In the genomic region with DNA sequence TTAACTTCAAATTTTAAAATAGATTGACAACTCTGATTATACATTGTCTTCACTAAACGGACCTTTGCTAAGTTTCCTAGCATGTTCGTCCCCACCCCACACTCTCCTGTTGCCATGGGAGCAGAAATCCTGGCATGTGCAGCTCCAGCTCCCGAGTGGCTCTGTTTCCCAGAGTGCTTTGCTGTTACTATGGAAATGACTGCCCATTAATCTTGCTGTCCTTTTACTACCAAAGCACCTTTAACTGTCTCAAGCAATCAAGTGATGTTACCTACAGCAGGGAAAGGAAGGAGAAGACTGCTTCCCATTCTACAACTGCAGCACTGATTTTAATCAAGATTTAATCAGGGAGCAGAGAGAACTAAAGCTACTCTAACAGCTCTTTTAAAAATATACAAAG, we compare ENCODE assay signal across 7 cellular contexts.
DNase-seq lines count a peak whose midpoint lies in the region; ATAC-seq lines count a peak whose summit lies in the region.

No MANE protein-coding gene starts in this region.

- intact Hi-C loops in cardiac septum (cut with DNase I) = no loop called here

- H3K4me3 Mint-ChIP-seq in naive B cell = peak overlapping the region in 5 of 8 donors; percentile 27 to 64 (median 48)
- H3K4me3 Mint-ChIP-seq in activated CD4-positive, alpha-beta memory T cell treated with anti-CD3 and anti-CD28 coated beads, Interleukin-2, amount 10 ng/mL, durations not matched to agents 7 days and 5 days = no peak overlapping the region

- peaks cover 0 to 6% (median under 1%) of the 10 kb centered on the region in 7 donors for H3K9me3 Mint-ChIP-seq in naive B cell
- no peaks in the 10 kb centered on the region for H3K9me3 Mint-ChIP-seq in activated CD4-positive, alpha-beta memory T cell treated with anti-CD3 and anti-CD28 coated beads, Interleukin-2, amount 10 ng/mL, durations not matched to agents 7 days and 5 days

- ATAC-seq in naive B cell (ENCODE audit: low read depth in 2 of 2) = no peak

- DNase-seq in GM03348 (ENCODE audit: low spot score) (peak; percentile 30), NCI-H2227 (lab: John Stamatoyannopoulos, UW; ENCODE audit: unreplicated experiment) (peak; percentile 78), cerebellum (ENCODE audit: low spot score) (peak; percentile 3), naive B cell (no peak), cardiac septum (ENCODE audit: low spot score) (no peak)
- no peak for DNase-seq in activated CD4-positive, alpha-beta memory T cell treated with anti-CD3 and anti-CD28 coated beads, Interleukin-2, amount 10 ng/mL, durations not matched to agents 7 days and 5 days
- no peak for DNase-seq in stimulated activated CD4-positive, alpha-beta T cell treated with anti-CD3 and anti-CD28 coated beads, Interleukin-12 subunit alpha, Interleukin-12 subunit beta, amount 100 ng/mL, for 4 hours

- H3K36me3 Mint-ChIP-seq in naive B cell = no peaks in the 10 kb centered on the region
- H3K36me3 Mint-ChIP-seq in activated CD4-positive, alpha-beta memory T cell treated with anti-CD3 and anti-CD28 coated beads, Interleukin-2, amount 10 ng/mL, durations not matched to agents 7 days and 5 days (ENCODE audit: low read depth) = no peaks in the 10 kb centered on the region

- CTCF ChIA-PET in activated CD4-positive, alpha-beta memory T cell treated with anti-CD3 and anti-CD28 coated beads, Interleukin-2, amount 10 ng/mL, durations not matched to agents 7 days and 5 days (lab: Charles Lee) = no interaction called here

- peak overlapping the region in 1 of 6 donors; percentile 77 for H3K27ac Mint-ChIP-seq in naive B cell
- no peak overlapping the region for H3K27ac Mint-ChIP-seq in activated CD4-positive, alpha-beta memory T cell treated with anti-CD3 and anti-CD28 coated beads, Interleukin-2, amount 10 ng/mL, durations not matched to agents 7 days and 5 days

- H3K27me3 Mint-ChIP-seq in naive B cell = peaks cover 0 to 8% (median 5%) of the 10 kb centered on the region in 3 donors
- no peaks in the 10 kb centered on the region for H3K27me3 Mint-ChIP-seq in activated CD4-positive, alpha-beta memory T cell treated with anti-CD3 and anti-CD28 coated beads, Interleukin-2, amount 10 ng/mL, durations not matched to agents 7 days and 5 days

- peaks cover 4 to 6% (median 4%) of the 10 kb centered on the region in 3 donors for H3K4me1 Mint-ChIP-seq in naive B cell
- no peaks in the 10 kb centered on the region for H3K4me1 Mint-ChIP-seq in activated CD4-positive, alpha-beta memory T cell treated with anti-CD3 and anti-CD28 coated beads, Interleukin-2, amount 10 ng/mL, durations not matched to agents 7 days and 5 days

- POLR2A ChIA-PET in activated CD4-positive, alpha-beta memory T cell treated with anti-CD3 and anti-CD28 coated beads, Interleukin-2, amount 10 ng/mL, durations not matched to agents 7 days and 5 days (lab: Charles Lee) = no interaction called here

Comparison
In these comparisons a context has a peak if more than half of its experiments do, and no peak if none do; other contexts are left out.
1. DNase-seq: peak in GM03348 (single experiment), NCI-H2227 (single experiment) and cerebellum (single experiment); none in naive B cell (single experiment), activated CD4-positive, alpha-beta memory T cell treated with anti-CD3 and anti-CD28 coated beads, Interleukin-2, amount 10 ng/mL, durations not matched to agents 7 days and 5 days (single experiment), stimulated activated CD4-positive, alpha-beta T cell treated with anti-CD3 and anti-CD28 coated beads, Interleukin-12 subunit alpha, Interleukin-12 subunit beta, amount 100 ng/mL, for 4 hours (single experiment) and cardiac septum (single experiment).